16 cellular contexts compared by ENCODE assay signal in the genomic region with DNA sequence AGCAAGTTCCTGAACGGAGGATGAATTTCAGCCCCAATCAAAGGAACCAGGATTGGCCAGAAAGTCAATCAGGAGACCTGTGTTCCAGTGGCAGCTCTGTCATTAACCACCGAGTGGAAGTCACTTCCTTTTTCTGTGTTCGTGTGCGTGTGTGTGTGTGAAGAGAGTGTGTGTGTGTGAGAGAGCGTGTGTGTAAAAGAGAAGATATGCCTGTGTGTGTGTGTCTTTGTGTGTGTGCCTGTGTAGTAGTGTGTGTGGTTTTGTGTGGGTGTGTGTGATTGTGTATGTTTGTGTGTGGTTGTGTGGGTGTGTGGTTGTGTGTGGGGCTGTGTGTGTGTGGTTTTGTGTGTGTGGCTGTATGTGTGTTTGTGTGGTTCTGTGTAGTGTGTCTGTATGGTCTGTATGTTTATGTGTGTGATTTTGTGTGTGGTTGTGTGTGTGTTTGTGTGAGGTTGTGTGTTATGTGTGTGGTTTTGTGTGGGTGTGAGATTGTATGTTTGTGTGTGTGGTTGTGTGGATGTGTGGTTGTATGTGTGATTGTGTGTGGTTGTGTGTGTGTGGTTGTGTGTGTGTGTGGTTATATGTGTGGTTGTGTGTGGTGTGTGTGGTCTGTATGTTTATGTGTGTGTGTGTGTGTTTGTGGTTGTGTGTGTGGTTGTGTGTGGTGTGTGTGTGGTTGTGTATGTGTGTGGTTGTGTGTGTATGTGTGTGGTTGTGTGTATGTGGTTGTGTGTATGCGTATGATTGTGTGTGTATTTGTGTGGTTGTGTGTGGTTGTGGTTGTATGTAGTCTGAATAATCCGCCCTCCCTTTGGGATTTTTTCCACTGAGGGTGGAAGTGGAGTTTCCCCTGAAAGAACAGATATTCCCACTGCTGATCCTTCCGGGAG.
DNase-seq lines count a peak whose midpoint lies in the region; ATAC-seq, FAIRE-seq and TF ChIP-seq lines count a peak whose summit lies in the region.
"Had no signal": no experiment of that assay in that cellular context is flagged by ENCODE, and none has a peak within 500 bp of the region (broad histone marks: within the 10 kb centered on the region; RNA-seq: fewer than 3 reads in every experiment).

No MANE protein-coding gene starts in this region.

- ATAC-seq in activated B cell treated with CpG ODN at 0.5 μM for 24 hours (ENCODE audit: low read depth) (peak; percentile 53), naive B cell (ENCODE audit: low read depth in 2 of 2) (peak; percentile 53 to 78), HG03108 (IDR thresholded peaks at IDR 0.05; ENCODE audit: unreplicated experiment) (no peak)
- ATAC-seq: Panc1 had no signal

- no peak overlapping the region for H2AFZ ChIP-seq in OCI-LY7 (ENCODE audit: low read length)

- H3K9me3 ChIP-seq in OCI-LY7 (ENCODE audit: low read length) (no peaks in the 10 kb centered on the region), HAP-1 (no peaks in the 10 kb centered on the region)
- H3K9me3 ChIP-seq: lower lobe of right lung had no signal

- H3K9me3 Mint-ChIP-seq in activated B cell treated with CpG ODN at 0.5 μM for 24 hours, result no peaks in the 10 kb centered on the region
- H3K9me3 Mint-ChIP-seq in naive B cell, result peaks cover 0 to 7% (median 2%) of the 10 kb centered on the region in 7 donors

- FAIRE-seq in HTR-8/SVneo (lab: Jason Lieb, UNC), result peak; percentile 99
- FAIRE-seq: G401.6 had no signal

- no peaks in the 10 kb centered on the region for H3K36me3 ChIP-seq in OCI-LY7 (ENCODE audit: insufficient read depth, low read length)
- no peaks in the 10 kb centered on the region for H3K36me3 ChIP-seq in HAP-1 (replicated peaks)
- H3K36me3 ChIP-seq: lower lobe of right lung had no signal

- DNase-seq in SKM-1 treated with dmso at 0.1 percent for 144 hours (lab: John Stamatoyannopoulos, UW; ENCODE audit: unreplicated experiment) (peak; percentile 31), SKM-1 (lab: John Stamatoyannopoulos, UW; ENCODE audit: unreplicated experiment) (no peak), HTR-8/SVneo (ENCODE audit: insufficient read length, low spot score) (no peak), activated B cell treated with CpG ODN at 0.5 μM for 24 hours (no peak), naive B cell (peak; percentile 14), OCI-LY7 (ENCODE audit: low spot score) (no peak), HAP-1 (ENCODE audit: low spot score in 2 of 2) (no peak)
- DNase-seq: 8988T; CD8-positive, alpha-beta memory T cell; dermis blood vessel endothelial cell; H7; lower lobe of right lung had no signal

- peak overlapping the region; percentile 57 for H3K27ac Mint-ChIP-seq in activated B cell treated with CpG ODN at 0.5 μM for 24 hours
- peak overlapping the region in 5 of 6 donors; percentile 79 to 98 (median 95) for H3K27ac Mint-ChIP-seq in naive B cell
- H3K27ac Mint-ChIP-seq: CD8-positive, alpha-beta memory T cell had no signal

- no peaks in the 10 kb centered on the region for H3K9me2 ChIP-seq in OCI-LY7 (ENCODE audit: insufficient read depth, low read length)

- TF ChIP-seq CTCF in activated B cell treated with CpG ODN at 0.5 μM for 24 hours (IDR thresholded peaks at IDR 0.05) (no peak), OCI-LY7 (conservative IDR thresholded peaks at IDR 0.05; ENCODE audit: low read length) (no peak)

- H3K36me3 Mint-ChIP-seq in activated B cell treated with CpG ODN at 0.5 μM for 24 hours (ENCODE audit: low read depth) (no peaks in the 10 kb centered on the region), naive B cell (peaks cover 0 to 11% of the 10 kb centered on the region in 2 donors)
- H3K36me3 Mint-ChIP-seq: CD8-positive, alpha-beta memory T cell had no signal

- H3K79me2 ChIP-seq in OCI-LY7 (ENCODE audit: insufficient read depth, low read depth, low read length), result no peaks in the 10 kb centered on the region

- CTCF ChIA-PET in activated B cell treated with CpG ODN at 0.5 μM for 24 hours (lab: Charles Lee), result no interaction called here
- CTCF ChIA-PET in OCI-LY7 (lab: Charles Lee; ENCODE audit: unreplicated experiment), result no interaction called here

- H3K4me1 Mint-ChIP-seq in activated B cell treated with CpG ODN at 0.5 μM for 24 hours (peaks cover 16% of the 10 kb centered on the region), naive B cell (peaks cover 15 to 33% (median 17%) of the 10 kb centered on the region in 3 donors)
- H3K4me1 Mint-ChIP-seq: CD8-positive, alpha-beta memory T cell had no signal

- POLR2A ChIA-PET in activated B cell treated with CpG ODN at 0.5 μM for 24 hours (lab: Charles Lee) (no interaction called here), OCI-LY7 (lab: Charles Lee) (interaction anchor here (1.4 kb wide), 1 partner anchor 15 kb away, joined by 4 read pairs; no protein-coding TSS in a partner anchor)

- H3K27me3 Mint-ChIP-seq in activated B cell treated with CpG ODN at 0.5 μM for 24 hours (peaks cover 5% of the 10 kb centered on the region), naive B cell (peaks cover 11 to 38% (median 34%) of the 10 kb centered on the region in 3 donors)

- BruUV-seq in OCI-LY7 (replicated peaks; lab: Mats Ljungman, UMichigan), result no TSS peak

- H3K27me3 ChIP-seq in HAP-1 (ENCODE audit: low read depth), result no peaks in the 10 kb centered on the region

- no peak overlapping the region for H3K27ac ChIP-seq in OCI-LY7 (ENCODE audit: low read depth, low read length, poor library complexity, severe bottlenecking)
- H3K27ac ChIP-seq: lower lobe of right lung had no signal

- intact Hi-C loops in activated B cell treated with CpG ODN at 0.5 μM for 24 hours (cut with micrococcal nuclease) (no loop called here), OCI-LY7 (cut with micrococcal nuclease; ENCODE audit: unreplicated experiment) (no loop called here)

- H3K4me3 ChIP-seq in OCI-LY7 (ENCODE audit: low read depth, low read length, poor library complexity, severe bottlenecking) (no peak overlapping the region), HAP-1 (no peak overlapping the region)
- H3K4me3 ChIP-seq: lower lobe of right lung had no signal

- in situ Hi-C loops in HAP-1 (cut with MboI; ENCODE audit: low sequenced_read_pairs), result no loop called here

- no peaks in the 10 kb centered on the region for H4K20me1 ChIP-seq in OCI-LY7 (ENCODE audit: insufficient read depth, low read length)

- no peak overlapping the region for H3K4me2 ChIP-seq in OCI-LY7 (ENCODE audit: low read length)

- no peak overlapping the region for H3K4me3 Mint-ChIP-seq in activated B cell treated with CpG ODN at 0.5 μM for 24 hours
- H3K4me3 Mint-ChIP-seq in naive B cell, result peak overlapping the region in 7 of 8 donors; percentile 6 to 71 (median 11)
- H3K4me3 Mint-ChIP-seq: CD8-positive, alpha-beta memory T cell; neural crest cell had no signal

- H3K4me1 ChIP-seq in OCI-LY7 (ENCODE audit: insufficient read depth, low read length, poor library complexity, severe bottlenecking), result no peaks in the 10 kb centered on the region
- H3K4me1 ChIP-seq in HAP-1, result no peaks in the 10 kb centered on the region
- H3K4me1 ChIP-seq: lower lobe of right lung had no signal

Comparison
In these comparisons a context has a peak if more than half of its experiments do, and no peak if none do; other contexts are left out.
1. DNase-seq: peak in SKM-1 treated with dmso at 0.1 percent for 144 hours (single experiment) and naive B cell (single experiment); none in SKM-1 (single experiment), HTR-8/SVneo (single experiment), activated B cell treated with CpG ODN at 0.5 μM for 24 hours (single experiment), OCI-LY7 (single experiment) and HAP-1 (0 of 2).